21 cellular contexts compared by ENCODE assay signal in the genomic region with DNA sequence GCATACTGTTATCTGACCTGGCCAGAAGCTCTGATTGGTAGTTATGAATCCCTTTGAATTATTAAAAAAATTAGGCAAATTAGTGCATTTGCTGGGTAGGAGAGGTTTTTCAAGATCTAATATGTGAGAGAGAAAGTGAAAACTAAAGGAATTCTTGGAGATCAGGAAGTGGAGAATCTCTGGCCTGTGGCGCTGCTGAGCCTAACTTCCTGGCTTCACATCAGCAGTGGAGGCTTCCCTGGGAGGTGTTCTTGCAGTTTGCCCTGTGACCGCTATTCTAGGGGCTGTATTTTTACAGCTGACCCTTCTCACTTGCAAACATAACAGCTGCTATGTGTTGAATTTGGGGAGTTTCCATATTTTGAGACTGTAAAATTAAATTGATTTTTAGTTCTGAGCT.
A peak's percentile ranks its signal among the peaks of the same experiment; 100 is the strongest.
DNase-seq lines count a peak whose midpoint lies in the region; ATAC-seq, FAIRE-seq and TF ChIP-seq lines count a peak whose summit lies in the region.
"Had no signal": no experiment of that assay in that cellular context is flagged by ENCODE, and none has a peak within 500 bp of the region (broad histone marks: within the 10 kb centered on the region; RNA-seq: fewer than 3 reads in every experiment).

No MANE protein-coding gene starts in this region.

- H3K4me3 ChIP-seq in heart right ventricle (no peak overlapping the region), left ventricle myocardium inferior (no peak overlapping the region), epithelial cell of proximal tubule (ENCODE audit: low read depth, low read length) (no peak overlapping the region), mesenchymal stem cell (ENCODE audit: insufficient read depth in 1 of 2, low read depth in 1 of 2, low read length in 2 of 2) (no peak overlapping the region), thoracic aorta (peak overlapping the region; percentile 8), neuronal stem cell (ENCODE audit: low read length in 2 of 2) (no peak overlapping the region)
- H3K4me3 ChIP-seq: SJSA1, upper lobe of left lung had no signal

- no peak overlapping the region for H3K14ac ChIP-seq in mesenchymal stem cell (ENCODE audit: low read length in 2 of 2)
- no peak overlapping the region for H3K14ac ChIP-seq in neuronal stem cell (ENCODE audit: low read length)

- H4K91ac ChIP-seq in mesenchymal stem cell (ENCODE audit: low read length) (no peak overlapping the region), neuronal stem cell (ENCODE audit: low read depth, low read length, poor library complexity) (no peak overlapping the region)

- H2BK120ac ChIP-seq in mesenchymal stem cell (ENCODE audit: low read depth, low read length) = no peak overlapping the region
- no peak overlapping the region for H2BK120ac ChIP-seq in neuronal stem cell (ENCODE audit: low read depth, low read length)

- intact Hi-C loops in heart right ventricle (cut with DNase I) = no loop called here
- intact Hi-C loops in left ventricle myocardium inferior (cut with micrococcal nuclease) = no loop called here

- H3K18ac ChIP-seq in mesenchymal stem cell (ENCODE audit: low read depth in 1 of 2, low read length in 2 of 2) (no peak overlapping the region), neuronal stem cell (ENCODE audit: low read length) (no peak overlapping the region)

- H2BK15ac ChIP-seq in mesenchymal stem cell (ENCODE audit: low read depth, poor library complexity, severe bottlenecking) (no peak overlapping the region), neuronal stem cell (ENCODE audit: low read length) (no peak overlapping the region)

- ATAC-seq in heart right ventricle (peak in 6 of 8 donors; percentile 52 to 68 (median 56)), thoracic aorta (ENCODE audit: insufficient number of reproducible peaks, low FRiP score, low read depth) (no peak)
- no peak for ATAC-seq in effector memory CD8-positive, alpha-beta T cell (replicated peaks)

- H2BK12ac ChIP-seq in mesenchymal stem cell (ENCODE audit: low read length in 2 of 2) (no peak overlapping the region), neuronal stem cell (ENCODE audit: low read length) (no peak overlapping the region)

- no peak overlapping the region for H3K23ac ChIP-seq in mesenchymal stem cell (ENCODE audit: low read length in 2 of 2)
- no peak overlapping the region for H3K23ac ChIP-seq in neuronal stem cell (ENCODE audit: low read depth, low read length, poor library complexity)

- H3K9ac ChIP-seq in mesenchymal stem cell (ENCODE audit: low read length) (peak overlapping the region; percentile 78), neuronal stem cell (ENCODE audit: low read depth, low read length, poor library complexity) (no peak overlapping the region)

- peak in 1 of 2 donors; percentile 31 for DNase-seq in heart right ventricle
- DNase-seq in left ventricle myocardium inferior = no peak
- no peak for DNase-seq in epithelial cell of proximal tubule (ENCODE audit: low read depth)
- peak; percentile 58 for DNase-seq in mesenchymal stem cell
- DNase-seq in thoracic aorta (ENCODE audit: low spot score) = no peak
- DNase-seq in neuronal stem cell (ENCODE audit: low spot score) = no peak
- DNase-seq in frontal cortex (ENCODE audit: low spot score in 2 of 2) = no peak
- DNase-seq in effector memory CD8-positive, alpha-beta T cell = no peak
- DNase-seq: activated CD4-positive, alpha-beta T cell treated with anti-CD3 and anti-CD28 coated beads for 1 hour; activated effector memory CD4-positive, alpha-beta T cell treated with anti-CD3 and anti-CD28 coated beads, Interleukin-2, amount 50 U/mL, for 16 hours; CD4-positive, CD25-positive, alpha-beta regulatory T cell; DMS79; mammary epithelial cell; NCI-H2029 treated with DMSO at 0.1 percent for 48 hours; NCI-H524; T-helper 9 cell; upper lobe of left lung had no signal

- WGBS in heart right ventricle, 2 donors = 48 to 58% methylated on average over 2 of the region's 2 CpGs
- 42% methylated on average over 1 of the region's 2 CpGs for WGBS in mesenchymal stem cell
- WGBS in neuronal stem cell (ENCODE audit: extremely low coverage in 2 of 2, insufficient read length in 2 of 2, insufficient replicate concordance in 1 of 2), 2 donors = no CpG with 5 or more reads among the region's 2 CpGs

- H3K4me1 Mint-ChIP-seq in effector memory CD8-positive, alpha-beta T cell (ENCODE audit: low read depth in 2 of 2) = peaks cover 2 to 4% of the 10 kb centered on the region in 2 donors
- H3K4me1 Mint-ChIP-seq: neural crest cell had no signal

- H3K27ac ChIP-seq in heart right ventricle (peak overlapping the region in 2 of 10 donors; percentile 27 to 42), left ventricle myocardium inferior (replicated peaks) (no peak overlapping the region), mesenchymal stem cell (ENCODE audit: low read length, poor library complexity, severe bottlenecking) (peak overlapping the region; percentile 30), thoracic aorta (peak overlapping the region; percentile 15 to 28), neuronal stem cell (replicated peaks; ENCODE audit: low read length) (no peak overlapping the region)
- H3K27ac ChIP-seq: SJSA1, upper lobe of left lung had no signal

- peaks cover 4% of the 10 kb centered on the region for H3K79me1 ChIP-seq in mesenchymal stem cell (replicated peaks; ENCODE audit: low read length, poor library complexity, severe bottlenecking)
- no peaks in the 10 kb centered on the region for H3K79me1 ChIP-seq in neuronal stem cell (ENCODE audit: low read depth, low read length)

- H3K4me1 ChIP-seq in heart right ventricle = peaks cover 3 to 28% (median 22%) of the 10 kb centered on the region in 9 donors
- peaks cover 22% of the 10 kb centered on the region for H3K4me1 ChIP-seq in left ventricle myocardium inferior
- peaks cover 3% of the 10 kb centered on the region for H3K4me1 ChIP-seq in mesenchymal stem cell (ENCODE audit: control insufficient read depth, insufficient read depth, low read depth, low read length)
- H3K4me1 ChIP-seq in thoracic aorta (ENCODE audit: control insufficient read depth in 1 of 2, low read depth in 2 of 2) = peaks cover 12 to 18% of the 10 kb centered on the region in 2 donors
- no peaks in the 10 kb centered on the region for H3K4me1 ChIP-seq in neuronal stem cell (ENCODE audit: control insufficient read depth in 2 of 2, insufficient read depth in 1 of 2, low read depth in 1 of 2, low read length in 2 of 2)

- H3K27me3 ChIP-seq in heart right ventricle (no peaks in the 10 kb centered on the region), left ventricle myocardium inferior (ENCODE audit: low read depth) (no peaks in the 10 kb centered on the region), mesenchymal stem cell (ENCODE audit: control insufficient read depth in 1 of 2, insufficient read depth in 1 of 2, low read length in 2 of 2) (no peaks in the 10 kb centered on the region), thoracic aorta (replicated peaks; ENCODE audit: insufficient read depth) (no peaks in the 10 kb centered on the region), neuronal stem cell (ENCODE audit: control insufficient read depth in 3 of 3, insufficient read depth in 3 of 3, low read depth in 1 of 3, low read length in 3 of 3) (no peaks in the 10 kb centered on the region)
- H3K27me3 ChIP-seq: SJSA1, upper lobe of left lung had no signal

- H4K8ac ChIP-seq in mesenchymal stem cell (ENCODE audit: low read length) = no peak overlapping the region
- no peak overlapping the region for H4K8ac ChIP-seq in neuronal stem cell (ENCODE audit: low read depth, low read length)

- no peak overlapping the region for H3K4me3 Mint-ChIP-seq in effector memory CD8-positive, alpha-beta T cell
- H3K4me3 Mint-ChIP-seq: CD4-positive, CD25-positive, alpha-beta regulatory T cell; dendritic cell treated with granulocyte-macrophage colony-stimulating factor and Interleukin-4, amounts not matched to agents 40 ng/mL and 50 ng/mL, for 4 days; neural crest cell had no signal

- no peak overlapping the region for H2AK5ac ChIP-seq in mesenchymal stem cell (ENCODE audit: low read length, severe bottlenecking)
- H2AK5ac ChIP-seq in neuronal stem cell (ENCODE audit: low read depth, low read length) = no peak overlapping the region

- H3K36me3 ChIP-seq in heart right ventricle (no peaks in the 10 kb centered on the region), left ventricle myocardium inferior (no peaks in the 10 kb centered on the region), mesenchymal stem cell (ENCODE audit: control insufficient read depth in 1 of 2, insufficient read depth in 2 of 2, low read depth in 1 of 2, low read length in 2 of 2) (no peaks in the 10 kb centered on the region), thoracic aorta (no peaks in the 10 kb centered on the region), neuronal stem cell (replicated peaks in 1 of 2; ENCODE audit: control insufficient read depth in 2 of 2, insufficient read depth in 2 of 2, low read length in 2 of 2) (no peaks in the 10 kb centered on the region)
- H3K36me3 ChIP-seq: SJSA1, upper lobe of left lung had no signal

- H2BK5ac ChIP-seq in mesenchymal stem cell (ENCODE audit: low read depth, low read length, poor library complexity, severe bottlenecking) = no peak overlapping the region
- no peak overlapping the region for H2BK5ac ChIP-seq in neuronal stem cell (ENCODE audit: low read length)

- H2AFZ ChIP-seq in mesenchymal stem cell (ENCODE audit: low read depth, low read length) = no peak overlapping the region
- no peak overlapping the region for H2AFZ ChIP-seq in neuronal stem cell (ENCODE audit: low read length)

- peaks cover 6% of the 10 kb centered on the region for H3K36me3 Mint-ChIP-seq in effector memory CD8-positive, alpha-beta T cell (ENCODE audit: insufficient read depth)

- FAIRE-seq in frontal cortex (lab: Jason Lieb, UNC) = no peak

- H3K4me2 ChIP-seq in mesenchymal stem cell (ENCODE audit: low read length, poor library complexity, severe bottlenecking) (no peak overlapping the region), neuronal stem cell (ENCODE audit: insufficient read depth, low read length, poor library complexity, severe bottlenecking) (no peak overlapping the region)

- H3K9me3 ChIP-seq in heart right ventricle (no peaks in the 10 kb centered on the region), left ventricle myocardium inferior (replicated peaks) (no peaks in the 10 kb centered on the region), mesenchymal stem cell (ENCODE audit: control insufficient read depth, low read length) (no peaks in the 10 kb centered on the region), thoracic aorta (no peaks in the 10 kb centered on the region), neuronal stem cell (replicated peaks in 1 of 2; ENCODE audit: control insufficient read depth in 2 of 2, insufficient read depth in 1 of 2, low read depth in 1 of 2, low read length in 2 of 2) (no peaks in the 10 kb centered on the region)
- H3K9me3 ChIP-seq: SJSA1, upper lobe of left lung had no signal

- H3K9me3 Mint-ChIP-seq in effector memory CD8-positive, alpha-beta T cell = no peaks in the 10 kb centered on the region
- H3K9me3 Mint-ChIP-seq: CD4-positive, CD25-positive, alpha-beta regulatory T cell; dendritic cell treated with granulocyte-macrophage colony-stimulating factor and Interleukin-4, amounts not matched to agents 40 ng/mL and 50 ng/mL, for 4 days; IgD-negative memory B cell; neural crest cell had no signal

- TF ChIP-seq CTCF in heart right ventricle (IDR thresholded peaks at IDR 0.05) = peak in 1 of 9 donors; percentile 23
- no peak for TF ChIP-seq CTCF in left ventricle myocardium inferior (IDR thresholded peaks at IDR 0.05; ENCODE audit: borderline replicate concordance)
- peak; percentile 30 for TF ChIP-seq CTCF in epithelial cell of proximal tubule (conservative IDR thresholded peaks at IDR 0.05; ENCODE audit: low read depth, low read length)
- peak; percentile 9 for TF ChIP-seq CTCF in thoracic aorta (IDR thresholded peaks at IDR 0.05)

- H3K4ac ChIP-seq in mesenchymal stem cell (ENCODE audit: low read depth in 1 of 2, low read length in 2 of 2) (no peak overlapping the region), neuronal stem cell (ENCODE audit: low read length) (no peak overlapping the region)

- H3K27ac Mint-ChIP-seq in effector memory CD8-positive, alpha-beta T cell = no peak overlapping the region
- H3K27ac Mint-ChIP-seq: dendritic cell treated with granulocyte-macrophage colony-stimulating factor and Interleukin-4, amounts not matched to agents 40 ng/mL and 50 ng/mL, for 4 days had no signal

- no peaks in the 10 kb centered on the region for H3K27me3 Mint-ChIP-seq in effector memory CD8-positive, alpha-beta T cell
- H3K27me3 Mint-ChIP-seq: CD4-positive, CD25-positive, alpha-beta regulatory T cell; dendritic cell treated with granulocyte-macrophage colony-stimulating factor and Interleukin-4, amounts not matched to agents 40 ng/mL and 50 ng/mL, for 4 days; IgD-negative memory B cell had no signal

Comparison
In these comparisons a context has a peak if more than half of its experiments do, and no peak if none do; other contexts are left out.
1. ATAC-seq: peak in heart right ventricle (6 of 8); none in thoracic aorta (single experiment) and effector memory CD8-positive, alpha-beta T cell (single experiment).
2. H3K27ac ChIP-seq: peak in mesenchymal stem cell (single experiment) and thoracic aorta (2 of 2); none in left ventricle myocardium inferior (single experiment) and neuronal stem cell (single experiment).